In genomic region chr1:218305447-218306064, GRCh38 we compare ENCODE assay signal across 24 cellular contexts. TPM values are rescaled to one million over a fixed set of nuclear protein-coding genes. Genes with fewer than 3 reads are reported as not detected.
"Had no signal": no experiment of that assay in that cellular context is flagged by ENCODE, and none has a peak within 500 bp of the region (broad histone marks: within the 10 kb centered on the region; RNA-seq: fewer than 3 reads in every experiment).

No MANE protein-coding gene starts in this region.

- H3K4me3 ChIP-seq: colonic mucosa, esophagus squamous epithelium, gastrocnemius medialis, lung, transverse colon had no signal

- H3K27me3 ChIP-seq: colonic mucosa, esophagus squamous epithelium, gastrocnemius medialis, transverse colon had no signal

- H3K4me3 Mint-ChIP-seq: activated CD4-positive, alpha-beta T cell treated with anti-CD3 and anti-CD28 coated beads, Interleukin-2, amount 10 ng/mL, durations not matched to agents 7 days and 5 days; activated CD8-positive, alpha-beta memory T cell treated with anti-CD3 and anti-CD28 coated beads, Interleukin-2, amount 10 ng/mL, durations not matched to agents 7 days and 5 days; activated CD8-positive, alpha-beta T cell treated with anti-CD3 and anti-CD28 coated beads for 36 hours; central memory CD8-positive, alpha-beta T cell; naive B cell; neural crest cell; stimulated activated naive B cell treated with anti-CD40 and anti-IgM and Interleukin-4, amounts not matched to agents 10 μg/mL and 1 μg/mL and 100 μg/mL, for 72 hours; T-helper 2 cell treated with Interferon-gamma antibody and Interleukin-4, amounts not matched to agents 5 μg/mL and 100 μg/mL, for 36 hours had no signal

- H3K36me3 ChIP-seq: colonic mucosa had no signal

- H3K27me3 Mint-ChIP-seq: activated CD4-positive, alpha-beta T cell treated with anti-CD3 and anti-CD28 coated beads, Interleukin-2, amount 10 ng/mL, durations not matched to agents 7 days and 5 days; activated CD8-positive, alpha-beta memory T cell treated with anti-CD3 and anti-CD28 coated beads, Interleukin-2, amount 10 ng/mL, durations not matched to agents 7 days and 5 days; activated CD8-positive, alpha-beta T cell treated with anti-CD3 and anti-CD28 coated beads for 36 hours; brain; central memory CD8-positive, alpha-beta T cell; naive B cell; stimulated activated naive B cell treated with anti-CD40 and anti-IgM and Interleukin-4, amounts not matched to agents 10 μg/mL and 1 μg/mL and 100 μg/mL, for 72 hours had no signal

- H3K9me3 Mint-ChIP-seq: activated CD4-positive, alpha-beta T cell treated with anti-CD3 and anti-CD28 coated beads, Interleukin-2, amount 10 ng/mL, durations not matched to agents 7 days and 5 days; activated CD8-positive, alpha-beta T cell treated with anti-CD3 and anti-CD28 coated beads for 36 hours; activated naive CD4-positive, alpha-beta T cell treated with anti-CD3 and anti-CD28 coated beads, Interleukin-2, amount 50 U/mL, for 72 hours; brain; central memory CD8-positive, alpha-beta T cell; naive B cell; neural crest cell; stimulated activated naive B cell treated with anti-CD40 and anti-IgM and Interleukin-4, amounts not matched to agents 10 μg/mL and 1 μg/mL and 100 μg/mL, for 72 hours; T-helper 2 cell treated with Interferon-gamma antibody and Interleukin-4, amounts not matched to agents 5 μg/mL and 100 μg/mL, for 36 hours had no signal

- H3K4me1 Mint-ChIP-seq: naive B cell; neural crest cell; stimulated activated naive B cell treated with anti-CD40 and anti-IgM and Interleukin-4, amounts not matched to agents 10 μg/mL and 1 μg/mL and 100 μg/mL, for 72 hours had no signal

- H3K4me1 ChIP-seq: colonic mucosa, esophagus squamous epithelium, transverse colon had no signal

- H3K9me3 ChIP-seq: colonic mucosa, esophagus squamous epithelium, gastrocnemius medialis, transverse colon had no signal

- H3K27ac ChIP-seq: colonic mucosa, esophagus squamous epithelium, gastrocnemius medialis, transverse colon had no signal

- DNase-seq: activated CD4-positive, alpha-beta T cell treated with anti-CD3 and anti-CD28 coated beads, Interleukin-2, amount 10 ng/mL, durations not matched to agents 7 days and 5 days; activated CD4-positive, CD25-positive, alpha-beta regulatory T cell treated with anti-CD3 and anti-CD28 coated beads, Interleukin-2, amount 50 U/mL, for 72 hours; activated CD8-positive, alpha-beta memory T cell treated with anti-CD3 and anti-CD28 coated beads, Interleukin-2, amount 10 ng/mL, durations not matched to agents 7 days and 5 days; activated CD8-positive, alpha-beta T cell treated with anti-CD3 and anti-CD28 coated beads for 36 hours; activated T-cell treated with anti-CD3 and anti-CD28 coated beads for 4 hours; aorta; colonic mucosa; esophagus squamous epithelium; gastrocnemius medialis; head of caudate nucleus; naive B cell; posterior cingulate gyrus; stimulated activated CD4-positive, alpha-beta T cell treated with anti-CD3 and anti-CD28 coated beads, Interleukin-2, amount 100 ng/mL, for 48 hours; stimulated activated CD8-positive, alpha-beta memory T cell treated with anti-CD3 and anti-CD28 coated beads, Interleukin-4, amount 100 ng/mL, for 48 hours; stimulated activated naive B cell treated with anti-CD40 and anti-IgM and Interleukin-4, amounts not matched to agents 10 μg/mL and 1 μg/mL and 100 μg/mL, for 72 hours; transverse colon had no signal

- FAIRE-seq: keratinocyte, urothelium cell line had no signal

- H3K27ac Mint-ChIP-seq: activated CD4-positive, alpha-beta T cell treated with anti-CD3 and anti-CD28 coated beads, Interleukin-2, amount 10 ng/mL, durations not matched to agents 7 days and 5 days; activated CD8-positive, alpha-beta memory T cell treated with anti-CD3 and anti-CD28 coated beads, Interleukin-2, amount 10 ng/mL, durations not matched to agents 7 days and 5 days; activated CD8-positive, alpha-beta T cell treated with anti-CD3 and anti-CD28 coated beads for 36 hours; activated naive CD4-positive, alpha-beta T cell treated with anti-CD3 and anti-CD28 coated beads, Interleukin-2, amount 50 U/mL, for 72 hours; stimulated activated naive B cell treated with anti-CD40 and anti-IgM and Interleukin-4, amounts not matched to agents 10 μg/mL and 1 μg/mL and 100 μg/mL, for 72 hours; T-helper 2 cell treated with Interferon-gamma antibody and Interleukin-4, amounts not matched to agents 5 μg/mL and 100 μg/mL, for 36 hours had no signal

RNA-seq across cellular contexts. Expression of gene TGFB2, which starts 39.6 kb away (rescaled TPM):
- total RNA-seq: activated CD4-positive, alpha-beta T cell treated with anti-CD3 and anti-CD28 coated beads, Interleukin-2, amount 10 ng/mL, durations not matched to agents 7 days and 5 days; activated CD8-positive, alpha-beta memory T cell treated with anti-CD3 and anti-CD28 coated beads, Interleukin-2, amount 10 ng/mL, durations not matched to agents 7 days and 5 days; activated CD8-positive, alpha-beta T cell treated with anti-CD3 and anti-CD28 coated beads for 36 hours had no signal
